In genomic region chr19:58474997-58475713, GRCh38 we compare ENCODE assay signal across 8 cellular contexts. TPM values are rescaled to one million over a fixed set of nuclear protein-coding genes. Genes with fewer than 3 reads are reported as not detected.
DNase-seq lines count a peak whose midpoint lies in the region; ATAC-seq and TF ChIP-seq lines count a peak whose summit lies in the region.

No MANE protein-coding gene starts in this region.

- H3K9me3 ChIP-seq in CD4-positive, alpha-beta T cell (ENCODE audit: control insufficient read depth, low read length): no peaks in the 10 kb centered on the region
- H3K9me3 ChIP-seq in HCT116 (ENCODE audit: control insufficient read depth in 1 of 2, insufficient read depth in 1 of 2, low read depth in 1 of 2, low read length in 2 of 2) (no peaks in the 10 kb centered on the region), iPS-18c (ENCODE audit: control insufficient read depth, insufficient read depth, low read length) (no peaks in the 10 kb centered on the region), stomach (no peaks in the 10 kb centered on the region)

- TF ChIP-seq POLR2A in HCT116 (IDR thresholded peaks at IDR 0.05; ENCODE audit: borderline replicate concordance, extremely low read depth, insufficient read depth, insufficient read length): peak; percentile 21
- no peak for TF ChIP-seq POLR2A in stomach (IDR thresholded peaks at IDR 0.05)

- H3K4me1 Mint-ChIP-seq in CD4-positive, alpha-beta T cell (ENCODE audit: low read depth): peaks cover 23% of the 10 kb centered on the region
- H3K4me1 Mint-ChIP-seq in activated CD4-positive, alpha-beta memory T cell treated with anti-CD3 and anti-CD28 coated beads for 36 hours (ENCODE audit: low read depth): peaks cover 16% of the 10 kb centered on the region

- TF ChIP-seq EP300 in stomach (IDR thresholded peaks at IDR 0.05): no peak

- CTCF ChIA-PET in CD4-positive, alpha-beta T cell (lab: Charles Lee): interaction anchor here (0.6 to 1.2 kb wide), 2 partner anchors 39 to 45 kb away, joined by 3 to 5 read pairs; partner anchors contain the start of gene ZBTB45
- CTCF ChIA-PET in HCT116 (lab: Charles Lee): interaction anchor here (1.2 kb wide), 2 partner anchors 9 to 44 kb away, joined by 3 read pairs; partner anchors contain the start of gene ZNF324
- CTCF ChIA-PET in activated CD4-positive, alpha-beta memory T cell treated with anti-CD3 and anti-CD28 coated beads for 36 hours (lab: Charles Lee): interaction anchor here (0.7 to 2.6 kb wide), 5 partner anchors 39 to 256 kb away, joined by 3 to 12 read pairs (median 3); partner anchors contain the start of genes ZBTB45 and ZNF584

- no peaks in the 10 kb centered on the region for H4K20me1 ChIP-seq in HCT116 (ENCODE audit: insufficient read depth)

- peaks cover 27% of the 10 kb centered on the region for H3K36me3 Mint-ChIP-seq in CD4-positive, alpha-beta T cell (ENCODE audit: low read depth)
- peaks cover 13% of the 10 kb centered on the region for H3K36me3 Mint-ChIP-seq in activated CD4-positive, alpha-beta memory T cell treated with anti-CD3 and anti-CD28 coated beads for 36 hours

- no peaks in the 10 kb centered on the region for H3K9me2 ChIP-seq in HCT116 (ENCODE audit: insufficient read depth)

- H3K4me2 ChIP-seq in HCT116 (ENCODE audit: low read length): peak overlapping the region; percentile 99

- TSS peak; percentile 41 for BruUV-seq in HCT116 (replicated peaks; lab: Mats Ljungman, UMichigan)

- POLR2A ChIA-PET in CD4-positive, alpha-beta T cell (lab: Charles Lee): interaction anchor here (0.7 to 1.6 kb wide), 9 partner anchors 8 to 766 kb away, joined by 3 to 5 read pairs (median 4); partner anchors contain the start of genes ZBTB45, ZNF132, ZNF154 and ZNF324
- POLR2A ChIA-PET in HCT116 (lab: Charles Lee): interaction anchor here (1.5 kb wide), 1 partner anchor 39 kb away, joined by 4 read pairs; no protein-coding TSS in a partner anchor
- POLR2A ChIA-PET in activated CD4-positive, alpha-beta memory T cell treated with anti-CD3 and anti-CD28 coated beads for 36 hours (lab: Charles Lee): interaction anchor here (0.8 to 3.0 kb wide), 5 partner anchors 14 to 128 kb away, joined by 3 to 11 read pairs (median 4); partner anchors contain the start of gene ZBTB45

- no peaks in the 10 kb centered on the region for H3K9me3 Mint-ChIP-seq in CD4-positive, alpha-beta T cell
- no peaks in the 10 kb centered on the region for H3K9me3 Mint-ChIP-seq in activated CD4-positive, alpha-beta memory T cell treated with anti-CD3 and anti-CD28 coated beads for 36 hours

- intact Hi-C loops in CD4-positive, alpha-beta T cell (cut with DNase I, micrococcal nuclease): loop anchor here (1.0 to 5.0 kb wide), 4 partner anchors 9 to 148 kb away; partner anchors contain the start of genes ZBTB45 (in 1 of the 2), ZNF132 (in 1 of the 2) and ZSCAN22 (in 1 of the 2)
- intact Hi-C loops in HCT116 (cut with micrococcal nuclease) (no loop called here), stomach (cut with DNase I; ENCODE audit: low total_unique reads) (no loop called here)
- intact Hi-C loops in activated CD4-positive, alpha-beta memory T cell treated with anti-CD3 and anti-CD28 coated beads for 36 hours (cut with micrococcal nuclease): loop anchor here (1.0 to 2.0 kb wide), 3 partner anchors 8 to 69 kb away; partner anchors contain the start of genes TRIM28, ZBTB45 and ZNF324

- peak overlapping the region; percentile 74 for H3K9ac ChIP-seq in HCT116 (ENCODE audit: low read length)

- H3K4me3 Mint-ChIP-seq in CD4-positive, alpha-beta T cell: peak overlapping the region; percentile 90
- peak overlapping the region; percentile 93 for H3K4me3 Mint-ChIP-seq in activated CD4-positive, alpha-beta memory T cell treated with anti-CD3 and anti-CD28 coated beads for 36 hours

- H2AFZ ChIP-seq in HCT116 (ENCODE audit: low read depth, low read length, poor library complexity, severe bottlenecking): no peak overlapping the region

- TF ChIP-seq RAD21 in HCT116 (IDR thresholded peaks at IDR 0.05; ENCODE audit: low read depth): no peak

- peak overlapping the region; percentile 75 to 76 for H3K4me3 ChIP-seq in HCT116 (replicated peaks in 1 of 2; ENCODE audit: low read depth in 1 of 2, low read length in 2 of 2)
- peak overlapping the region; percentile 64 for H3K4me3 ChIP-seq in iPS-18c (ENCODE audit: insufficient read depth, low read depth, low read length)
- peak overlapping the region; percentile 53 to 72 (median 62) for H3K4me3 ChIP-seq in stomach

- no peaks in the 10 kb centered on the region for H3K27me3 ChIP-seq in CD4-positive, alpha-beta T cell (ENCODE audit: control insufficient read depth, insufficient read depth, low read length)
- H3K27me3 ChIP-seq in HCT116 (ENCODE audit: insufficient read depth, low read length) (no peaks in the 10 kb centered on the region), stomach (no peaks in the 10 kb centered on the region)

- H3K27me3 Mint-ChIP-seq in CD4-positive, alpha-beta T cell: no peaks in the 10 kb centered on the region
- H3K27me3 Mint-ChIP-seq in activated CD4-positive, alpha-beta memory T cell treated with anti-CD3 and anti-CD28 coated beads for 36 hours: no peaks in the 10 kb centered on the region

- peak; percentile 36 for ATAC-seq in CD4-positive, alpha-beta T cell (ENCODE audit: poor library complexity)
- peak; percentile 9 for ATAC-seq in HCT116

- peak overlapping the region; percentile 95 for H3K27ac Mint-ChIP-seq in CD4-positive, alpha-beta T cell
- peak overlapping the region; percentile 99 for H3K27ac Mint-ChIP-seq in activated CD4-positive, alpha-beta memory T cell treated with anti-CD3 and anti-CD28 coated beads for 36 hours

- RAD21 ChIA-PET in HCT116 (lab: Charles Lee; ENCODE audit: low non-redundant PET in 1 of 2, low total read pairs in 2 of 2, uncharacterized antibody in 2 of 2, unreplicated experiment in 2 of 2): no interaction called here

- H3K36me3 ChIP-seq in HCT116 (ENCODE audit: control insufficient read depth in 1 of 2, insufficient read depth in 2 of 2, low read length in 2 of 2): peaks cover 8 to 9% of the 10 kb centered on the region in 2 experiments; a peak in 3 of 4 replicates
- peaks cover 24 to 61% (median 54%) of the 10 kb centered on the region in 4 donors for H3K36me3 ChIP-seq in stomach

- no peak for TF ChIP-seq CTCF in CD4-positive, alpha-beta T cell (IDR thresholded peaks at IDR 0.05)
- no peak for TF ChIP-seq CTCF in HCT116 (IDR thresholded peaks at IDR 0.05 in 2 of 3, conservative IDR thresholded peaks at IDR 0.05 in 1 of 3; ENCODE audit: borderline replicate concordance in 1 of 3, insufficient read depth in 1 of 3, low read depth in 2 of 3, low read length in 2 of 3)
- TF ChIP-seq CTCF in stomach (IDR thresholded peaks at IDR 0.05): no peak

- H3K4me1 ChIP-seq in HCT116 (ENCODE audit: control insufficient read depth in 1 of 2, insufficient read depth in 2 of 2, low read length in 2 of 2): peaks cover 13 to 25% of the 10 kb centered on the region in 2 experiments
- H3K4me1 ChIP-seq in stomach: peaks cover 18 to 31% (median 23%) of the 10 kb centered on the region in 4 donors

- no peak for DNase-seq in CD4-positive, alpha-beta T cell
- DNase-seq in HCT116 (ENCODE audit: low read depth, low spot score) (no peak), stomach (no peak), SKM-1 treated with dmso at 0.1 percent for 144 hours (lab: John Stamatoyannopoulos, UW; ENCODE audit: unreplicated experiment) (no peak), A172 (ENCODE audit: low spot score) (no peak), nucleus accumbens (lab: John Stamatoyannopoulos, UW) (no peak)
- DNase-seq in activated CD4-positive, alpha-beta memory T cell treated with anti-CD3 and anti-CD28 coated beads for 36 hours: no peak

- 21 to 28% (median 23%) methylated on average over 23 to 27 of the region's 27 CpGs for WGBS in stomach, 5 donors

- peak overlapping the region; percentile 76 for H3K27ac ChIP-seq in CD4-positive, alpha-beta T cell (ENCODE audit: low read depth, low read length)
- H3K27ac ChIP-seq in HCT116 (ENCODE audit: low read depth, low read length): peak overlapping the region; percentile 69
- H3K27ac ChIP-seq in stomach: peak overlapping the region; percentile 86 to 93 (median 90)

- no peaks in the 10 kb centered on the region for H3K79me2 ChIP-seq in HCT116 (ENCODE audit: insufficient read depth, low read length)

RNA-seq across cellular contexts. Expression of gene ZNF446, which starts 1.0 kb away (rescaled TPM):
- 10 to 100 TPM; 13.6 to 14.6 TPM for total RNA-seq in CD4-positive, alpha-beta T cell
- total RNA-seq in HCT116 (2021; ENCODE audit: unreplicated experiment) (6.5 TPM), stomach (10 to 100 TPM in 1 of 5 donors, 1 to 10 TPM in 4; 4.6 to 26.1 (median 5.3) TPM)
- polyA plus RNA-seq in HCT116 (2012): 6.1 and 7.3 TPM in 2 replicates
- total RNA-seq in activated CD4-positive, alpha-beta memory T cell treated with anti-CD3 and anti-CD28 coated beads for 36 hours: 1 to 10 TPM; 6.4 to 7.5 TPM
- 10 to 100 TPM in 1 of 3 donors, 1 to 10 TPM in 2; 7.1 to 13.0 (median 9.2) TPM for polyA plus RNA-seq in stomach
- 17.1 and 18.8 TPM in 2 replicates for total RNA-seq in A172 (2014; rRNA removed; shearing (Covaris generic))

RNA-seq across cellular contexts. Expression of gene ZNF324, which starts 8.3 kb away (rescaled TPM):
- total RNA-seq in CD4-positive, alpha-beta T cell: 10 to 100 TPM; 24.3 to 25.2 TPM
- total RNA-seq in HCT116 (2021; ENCODE audit: unreplicated experiment) (11.3 TPM), stomach (10 to 100 TPM in 1 of 5 donors, 1 to 10 TPM in 4; 5.8 to 11.9 (median 8.5) TPM)
- polyA plus RNA-seq in HCT116 (2012): 3.6 and 3.8 TPM in 2 replicates
- total RNA-seq in activated CD4-positive, alpha-beta memory T cell treated with anti-CD3 and anti-CD28 coated beads for 36 hours: 1 to 10 TPM; 7.0 to 8.3 TPM
- polyA plus RNA-seq in stomach: 1 to 10 TPM; 1.7 to 3.0 (median 2.3) TPM
- total RNA-seq in A172 (2014; rRNA removed; shearing (Covaris generic)): 18.4 and 21.5 TPM in 2 replicates

RNA-seq across cellular contexts. Expression of gene ZNF324B, which starts 23.7 kb away (rescaled TPM):
- total RNA-seq in CD4-positive, alpha-beta T cell: 1 to 10 TPM; 6.3 to 7.6 TPM
- total RNA-seq in HCT116 (2021; ENCODE audit: unreplicated experiment) (9.4 TPM), stomach (10 to 100 TPM in 1 of 5 donors, 1 to 10 TPM in 2, under 1 TPM in 1, not detected in 1; 0.58 to 12.6 (median 6.5) TPM)
- 4.0 and 4.8 TPM in 2 replicates for polyA plus RNA-seq in HCT116 (2012)
- total RNA-seq in activated CD4-positive, alpha-beta memory T cell treated with anti-CD3 and anti-CD28 coated beads for 36 hours: 1 to 10 TPM; 7.7 to 7.8 TPM
- 1 to 10 TPM; 1.6 to 2.3 (median 1.7) TPM for polyA plus RNA-seq in stomach
- 9.9 and 12.1 TPM in 2 replicates for total RNA-seq in A172 (2014; rRNA removed; shearing (Covaris generic))

RNA-seq across cellular contexts. Expression of gene ZNF132, which starts 35.2 kb away (rescaled TPM):
- total RNA-seq in CD4-positive, alpha-beta T cell: 1 to 10 TPM; 1.0 to 1.4 TPM
- total RNA-seq in HCT116 (2021; ENCODE audit: unreplicated experiment) (not detected), stomach (1 to 10 TPM; 3.0 to 8.9 (median 6.4) TPM)
- 0.55 and 0.79 TPM in 2 replicates for polyA plus RNA-seq in HCT116 (2012)
- 1 to 10 TPM; 3.1 to 3.6 TPM for total RNA-seq in activated CD4-positive, alpha-beta memory T cell treated with anti-CD3 and anti-CD28 coated beads for 36 hours
- 1 to 10 TPM in 2 of 3 donors, under 1 TPM in 1; 0.68 to 1.2 (median 1.1) TPM for polyA plus RNA-seq in stomach
- 0.03 and 0.19 TPM in 2 replicates for total RNA-seq in A172 (2014; rRNA removed; shearing (Covaris generic))

RNA-seq across cellular contexts. Expression of gene SLC27A5, which starts 36.6 kb away (rescaled TPM):
- 1 to 10 TPM; 3.5 to 4.8 TPM for total RNA-seq in CD4-positive, alpha-beta T cell
- 27.1 TPM for total RNA-seq in HCT116 (2021; ENCODE audit: unreplicated experiment)
- 39.5 and 45.9 TPM in 2 replicates for polyA plus RNA-seq in HCT116 (2012)
- total RNA-seq in activated CD4-positive, alpha-beta memory T cell treated with anti-CD3 and anti-CD28 coated beads for 36 hours: 10 to 100 TPM; 16.7 to 17.0 TPM
- total RNA-seq in stomach: 1 to 10 TPM in 3 of 5 donors, under 1 TPM in 1, not detected in 1; 0.87 to 3.3 (median 1.3) TPM
- polyA plus RNA-seq in stomach: 10 to 100 TPM in 2 of 3 donors, 1 to 10 TPM in 1; 8.4 to 18.4 (median 16.0) TPM
- total RNA-seq in A172 (2014; rRNA removed; shearing (Covaris generic)): 2.8 and 6.6 TPM in 2 replicates

Comparison
In these comparisons a context has a peak if more than half of its experiments do, and no peak if none do; other contexts are left out.
1. intact Hi-C loops: an anchor here in CD4-positive, alpha-beta T cell (1.0 to 5.0 kb wide) and activated CD4-positive, alpha-beta memory T cell treated with anti-CD3 and anti-CD28 coated beads for 36 hours (1.0 to 2.0 kb wide); none called in HCT116 and stomach.